In genomic region chr19:16327911-16328823, GRCh38 we compare ENCODE assay signal across 8 cellular contexts.
A peak's percentile ranks its signal among the peaks of the same experiment; 100 is the strongest.
DNase-seq lines count a peak whose midpoint lies in the region; ATAC-seq and TF ChIP-seq lines count a peak whose summit lies in the region.

No MANE protein-coding gene starts in this region.

- peaks cover 74% of the 10 kb centered on the region for H3K4me1 Mint-ChIP-seq in stimulated activated memory B cell treated with anti-CD40 and anti-IgM and Interleukin-4, amounts not matched to agents 10 μg/mL and 1 μg/mL and 100 μg/mL, for 72 hours

- no peak overlapping the region for H3K4me3 ChIP-seq in RWPE2 (ENCODE audit: severe bottlenecking)

- no peak overlapping the region for H3K27ac ChIP-seq in RWPE2 (ENCODE audit: poor library complexity, severe bottlenecking)
- H3K27ac ChIP-seq in angular gyrus (ENCODE audit: low read depth, low read length) = peak overlapping the region; percentile 4
- H3K27ac ChIP-seq in layer of hippocampus (ENCODE audit: low read depth, low read length) = peak overlapping the region; percentile 62

- H3K36me3 ChIP-seq in RWPE2 (ENCODE audit: low read depth) = no peaks in the 10 kb centered on the region

- H3K27me3 Mint-ChIP-seq in stimulated activated memory B cell treated with anti-CD40 and anti-IgM and Interleukin-4, amounts not matched to agents 10 μg/mL and 1 μg/mL and 100 μg/mL, for 72 hours = no peaks in the 10 kb centered on the region

- peak overlapping the region; percentile 85 for H3K27ac Mint-ChIP-seq in stimulated activated memory B cell treated with anti-CD40 and anti-IgM and Interleukin-4, amounts not matched to agents 10 μg/mL and 1 μg/mL and 100 μg/mL, for 72 hours

- H3K4me1 ChIP-seq in RWPE2 (ENCODE audit: insufficient read depth, poor library complexity, severe bottlenecking) = peaks cover 2% of the 10 kb centered on the region

- H3K36me3 Mint-ChIP-seq in stimulated activated memory B cell treated with anti-CD40 and anti-IgM and Interleukin-4, amounts not matched to agents 10 μg/mL and 1 μg/mL and 100 μg/mL, for 72 hours = peaks cover 27% of the 10 kb centered on the region

- TF ChIP-seq CTCF in RWPE2 (IDR thresholded peaks at IDR 0.05; ENCODE audit: poor library complexity, severe bottlenecking) = no peak

- H3K27me3 ChIP-seq in RWPE2 (ENCODE audit: insufficient read depth, poor library complexity, severe bottlenecking) (peaks cover 18% of the 10 kb centered on the region), layer of hippocampus (ENCODE audit: control insufficient read depth, insufficient read depth, low read length) (peaks cover 9% of the 10 kb centered on the region)

- DNase-seq in GM04503 (ENCODE audit: low read depth) (peak; percentile 75), RWPE2 (ENCODE audit: low spot score) (no peak), HuH-7 (ENCODE audit: low spot score) (no peak)

- ATAC-seq in RWPE2 (ENCODE audit: low read depth) (peak; percentile 8; the same call in 1 of the 3 replicates), GM19023 (IDR thresholded peaks at IDR 0.05; ENCODE audit: unreplicated experiment) (no peak), GM18861 (IDR thresholded peaks at IDR 0.05; ENCODE audit: unreplicated experiment) (no peak)
- peak; percentile 20 for ATAC-seq in stimulated activated memory B cell treated with anti-CD40 and anti-IgM and Interleukin-4, amounts not matched to agents 10 μg/mL and 1 μg/mL and 100 μg/mL, for 72 hours

- no peaks in the 10 kb centered on the region for H3K9me3 Mint-ChIP-seq in stimulated activated memory B cell treated with anti-CD40 and anti-IgM and Interleukin-4, amounts not matched to agents 10 μg/mL and 1 μg/mL and 100 μg/mL, for 72 hours

- peak overlapping the region; percentile 89 for H3K4me3 Mint-ChIP-seq in stimulated activated memory B cell treated with anti-CD40 and anti-IgM and Interleukin-4, amounts not matched to agents 10 μg/mL and 1 μg/mL and 100 μg/mL, for 72 hours

- H3K9me3 ChIP-seq in RWPE2 (ENCODE audit: severe bottlenecking) = no peaks in the 10 kb centered on the region

Comparison
In these comparisons a context has a peak if more than half of its experiments do, and no peak if none do; other contexts are left out.
1. ATAC-seq: peak in RWPE2 (single experiment) and stimulated activated memory B cell treated with anti-CD40 and anti-IgM and Interleukin-4, amounts not matched to agents 10 μg/mL and 1 μg/mL and 100 μg/mL, for 72 hours (single experiment); none in GM19023 (single experiment) and GM18861 (single experiment).